Comparison of ENCODE assay signal across 25 cellular contexts in the genomic region with DNA sequence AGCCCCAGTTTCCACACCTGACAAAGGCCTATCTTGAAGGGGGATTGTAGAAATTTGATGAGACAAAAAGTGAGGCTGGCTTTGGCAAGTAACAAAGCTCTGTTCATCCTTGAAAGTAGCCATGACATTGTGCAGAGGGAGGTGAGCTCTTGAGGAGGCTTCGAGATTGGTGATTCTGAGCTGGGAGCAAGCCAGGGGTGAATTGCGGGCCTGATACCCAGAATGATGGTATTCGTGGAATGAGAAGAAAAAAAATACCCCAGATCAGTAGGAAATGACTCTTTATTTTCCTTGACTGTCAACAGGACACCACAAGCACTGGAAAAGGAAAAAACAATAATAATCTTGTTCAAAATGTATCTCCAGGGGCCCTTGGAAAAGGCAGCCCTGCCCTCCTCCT.
"Had no signal": no experiment of that assay in that cellular context is flagged by ENCODE, and none has a peak within 500 bp of the region (broad histone marks: within the 10 kb centered on the region; RNA-seq: fewer than 3 reads in every experiment).

No MANE protein-coding gene starts in this region.

- H3K36me3 ChIP-seq: gastroesophageal sphincter, ovary, right atrium auricular region, spleen, thyroid gland, upper lobe of right lung had no signal

- H3K4me1 Mint-ChIP-seq: activated CD4-positive, alpha-beta T cell treated with anti-CD3 and anti-CD28 coated beads for 36 hours; activated naive CD8-positive, alpha-beta T cell treated with anti-CD3 and anti-CD28 coated beads for 36 hours had no signal

- H3K4me3 Mint-ChIP-seq: activated CD4-positive, alpha-beta T cell treated with anti-CD3 and anti-CD28 coated beads for 36 hours; activated naive CD8-positive, alpha-beta T cell treated with anti-CD3 and anti-CD28 coated beads for 36 hours; activated T-cell treated with anti-CD3 and anti-CD28 coated beads, Interleukin-2, amount 50 U/mL, for 24 hours; activated T-helper 17 cell treated with anti-CD3 and anti-CD28 coated beads, Interleukin-2, amount 50 U/mL, for 72 hours; dendritic cell treated with granulocyte-macrophage colony-stimulating factor and Interleukin-4, amounts not matched to agents 40 ng/mL and 50 ng/mL, for 4 days; stimulated activated naive CD8-positive, alpha-beta T cell treated with anti-CD3 and anti-CD28 coated beads, Interleukin-15, Interleukin-2, amounts not matched to agents 100 ng/mL and 50 ng/mL, for 24 hours had no signal

- H3K27ac ChIP-seq: epithelial cell of prostate, ovary, psoas muscle, right atrium auricular region, spleen, thyroid gland, upper lobe of right lung had no signal

- H3K4me1 ChIP-seq: psoas muscle, upper lobe of right lung had no signal

- H3K9me3 Mint-ChIP-seq: activated naive CD8-positive, alpha-beta T cell treated with anti-CD3 and anti-CD28 coated beads for 36 hours; activated T-cell treated with anti-CD3 and anti-CD28 coated beads, Interleukin-2, amount 50 U/mL, for 24 hours; activated T-helper 17 cell treated with anti-CD3 and anti-CD28 coated beads, Interleukin-2, amount 50 U/mL, for 72 hours; dendritic cell treated with granulocyte-macrophage colony-stimulating factor and Interleukin-4, amounts not matched to agents 40 ng/mL and 50 ng/mL, for 4 days; stimulated activated naive CD8-positive, alpha-beta T cell treated with anti-CD3 and anti-CD28 coated beads, Interleukin-15, Interleukin-2, amounts not matched to agents 100 ng/mL and 50 ng/mL, for 24 hours had no signal

- H3K27me3 ChIP-seq: gastroesophageal sphincter, ovary, right atrium auricular region, thyroid gland, upper lobe of right lung had no signal

- ATAC-seq: activated CD4-positive, alpha-beta T cell treated with anti-CD3 and anti-CD28 coated beads for 36 hours; activated T-helper 17 cell treated with anti-CD3 and anti-CD28 coated beads, Interleukin-2, amount 50 U/mL, for 72 hours; gastroesophageal sphincter; left colon; mucosa of descending colon; psoas muscle; upper lobe of right lung had no signal

- DNase-seq: activated CD4-positive, alpha-beta T cell treated with anti-CD3 and anti-CD28 coated beads for 36 hours; activated CD4-positive, alpha-beta T cell treated with anti-CD3 and anti-CD28 coated beads, Interleukin-2, amount 50 U/mL, for 4 hours; activated CD8-positive, alpha-beta memory T cell treated with anti-CD3 and anti-CD28 coated beads for 24 hours; activated CD8-positive, alpha-beta memory T cell treated with anti-CD3 and anti-CD28 coated beads, Interleukin-2, amount 50 U/mL, for 4 hours; activated naive CD8-positive, alpha-beta T cell treated with anti-CD3 and anti-CD28 coated beads for 36 hours; activated T-cell treated with anti-CD3 and anti-CD28 coated beads, Interleukin-2, amount 50 U/mL, for 24 hours; effector CD8-positive, alpha-beta T cell; head of caudate nucleus; left colon; mucosa of descending colon; ovary; psoas muscle; stimulated activated CD4-positive, alpha-beta T cell treated with anti-CD3 and anti-CD28 coated beads, Interleukin-4, amount 100 ng/mL, for 24 hours; substantia nigra; T-helper 9 cell; thyroid gland; upper lobe of right lung had no signal

- FAIRE-seq: keratinocyte had no signal

- H3K27ac Mint-ChIP-seq: activated CD4-positive, alpha-beta T cell treated with anti-CD3 and anti-CD28 coated beads for 36 hours; activated naive CD8-positive, alpha-beta T cell treated with anti-CD3 and anti-CD28 coated beads for 36 hours; activated T-cell treated with anti-CD3 and anti-CD28 coated beads, Interleukin-2, amount 50 U/mL, for 24 hours; activated T-helper 17 cell treated with anti-CD3 and anti-CD28 coated beads, Interleukin-2, amount 50 U/mL, for 72 hours; dendritic cell treated with granulocyte-macrophage colony-stimulating factor and Interleukin-4, amounts not matched to agents 40 ng/mL and 50 ng/mL, for 4 days; stimulated activated naive CD8-positive, alpha-beta T cell treated with anti-CD3 and anti-CD28 coated beads, Interleukin-15, Interleukin-2, amounts not matched to agents 100 ng/mL and 50 ng/mL, for 24 hours had no signal

- H3K9me3 ChIP-seq: gastroesophageal sphincter, mucosa of descending colon, ovary, psoas muscle, right atrium auricular region, spleen, thyroid gland, upper lobe of right lung had no signal

- H3K4me3 ChIP-seq: gastroesophageal sphincter, mucosa of descending colon, ovary, psoas muscle, right atrium auricular region, spleen, thyroid gland, upper lobe of right lung had no signal

- H3K27me3 Mint-ChIP-seq: activated CD4-positive, alpha-beta T cell treated with anti-CD3 and anti-CD28 coated beads for 36 hours; activated naive CD8-positive, alpha-beta T cell treated with anti-CD3 and anti-CD28 coated beads for 36 hours; activated T-cell treated with anti-CD3 and anti-CD28 coated beads, Interleukin-2, amount 50 U/mL, for 24 hours; activated T-helper 17 cell treated with anti-CD3 and anti-CD28 coated beads, Interleukin-2, amount 50 U/mL, for 72 hours; stimulated activated naive CD8-positive, alpha-beta T cell treated with anti-CD3 and anti-CD28 coated beads, Interleukin-15, Interleukin-2, amounts not matched to agents 100 ng/mL and 50 ng/mL, for 24 hours had no signal

- H3K36me3 Mint-ChIP-seq: activated naive CD8-positive, alpha-beta T cell treated with anti-CD3 and anti-CD28 coated beads for 36 hours had no signal
